In genomic region chr10:24957624-24958435, GRCh38 we compare ENCODE assay signal across 1 cellular context.
TF ChIP-seq lines count a peak whose summit lies in the region.

No MANE protein-coding gene starts in this region.

TF ChIP-seq in HCT116, 20 proteins besides CTCF, POLR2A, EP300 and RAD21 (continued from another document):
- TF ChIP-seq ZBTB33 (IDR thresholded peaks at IDR 0.05; ENCODE audit: extremely low read depth, insufficient replicate concordance, low read length) (no peak), EZH2 (IDR thresholded peaks at IDR 0.05) (no peak), TCF7L2 (IDR thresholded peaks at IDR 0.05; ENCODE audit: borderline replicate concordance, extremely low read depth, insufficient read depth, insufficient read length) (no peak), ZNF274 (IDR thresholded peaks at IDR 0.05; ENCODE audit: low read depth, low read length) (no peak), SP1 (IDR thresholded peaks at IDR 0.05; ENCODE audit: low read depth) (peak; percentile 74), EZH2phosphoT487 (IDR thresholded peaks at IDR 0.05; ENCODE audit: borderline replicate concordance) (no peak), MAX (IDR thresholded peaks at IDR 0.05) (no peak)
